In genomic region chr22:18000441-18001039, GRCh38 we compare ENCODE assay signal across 8 cellular contexts. TPM values are rescaled to one million over a fixed set of nuclear protein-coding genes. Genes with fewer than 3 reads are reported as not detected.
DNase-seq lines count a peak whose midpoint lies in the region; ATAC-seq and TF ChIP-seq lines count a peak whose summit lies in the region.

No MANE protein-coding gene starts in this region.

- ATAC-seq in GM18861 (IDR thresholded peaks at IDR 0.05; ENCODE audit: unreplicated experiment) (no peak), HG02840 (IDR thresholded peaks at IDR 0.05; ENCODE audit: low FRiP score, unreplicated experiment) (no peak)

- in situ Hi-C loops in GM13977 (cut with MboI; ENCODE audit: low pct_unique_long_range_greater_than_20kb, low sequenced_read_pairs, unreplicated experiment) = no loop called here

- H3K9ac ChIP-seq in SK-N-MC (ENCODE audit: insufficient read length) (peak overlapping the region; percentile 91), stomach smooth muscle (ENCODE audit: low read length in 2 of 2) (peak overlapping the region; percentile 62 to 65)

- H3K36me3 ChIP-seq in SK-N-MC (ENCODE audit: insufficient read depth, low read length) (no peaks in the 10 kb centered on the region), stomach smooth muscle (ENCODE audit: control insufficient read depth in 2 of 2, insufficient read depth in 2 of 2, low read length in 2 of 2) (no peaks in the 10 kb centered on the region)

- TF ChIP-seq CTCF in GM13977 (IDR thresholded peaks at IDR 0.05; ENCODE audit: extremely low read depth, insufficient read depth, missing control alignments) (no peak), cardiac fibroblast (IDR thresholded peaks at IDR 0.05; ENCODE audit: low read depth, low read length) (no peak), lower leg skin (IDR thresholded peaks at IDR 0.05) (no peak)

- H3K9me3 ChIP-seq in SK-N-MC (ENCODE audit: low read depth, low read length) (no peaks in the 10 kb centered on the region), stomach smooth muscle (ENCODE audit: control insufficient read depth in 2 of 2, low read length in 2 of 2) (no peaks in the 10 kb centered on the region)

- peaks cover 30% of the 10 kb centered on the region for H3K4me1 ChIP-seq in stomach smooth muscle (ENCODE audit: control insufficient read depth, insufficient read depth, low read length)

- intact Hi-C loops in lower leg skin (cut with DNase I; ENCODE audit: low total_unique reads) = no loop called here

- WGBS in lower leg skin, 2 donors = 0 to 5% methylated on average over 12 to 30 of the region's 52 CpGs

- no peak overlapping the region for H3K27ac ChIP-seq in SK-N-MC
- H3K27ac ChIP-seq in stomach smooth muscle (ENCODE audit: low read length) = peak overlapping the region; percentile 92

- H3K4me3 ChIP-seq in SK-N-MC (peak overlapping the region; percentile 96), cardiac fibroblast (replicated peaks in 1 of 2; ENCODE audit: low read depth in 2 of 2, low read length in 2 of 2) (peak overlapping the region; percentile 66 to 88), lower leg skin (ENCODE audit: low read depth, poor library complexity, severe bottlenecking) (peak overlapping the region; percentile 58), stomach smooth muscle (ENCODE audit: low read length in 2 of 2) (peak overlapping the region; percentile 68 to 83)

- no peaks in the 10 kb centered on the region for H3K27me3 ChIP-seq in stomach smooth muscle (ENCODE audit: control insufficient read depth in 1 of 2, insufficient read depth in 2 of 2, low read length in 2 of 2)

- TF ChIP-seq POLR2A in lower leg skin (IDR thresholded peaks at IDR 0.05) = no peak

- DNase-seq in GM13977 (ENCODE audit: low spot score) (peak; percentile 30), SK-N-MC (ENCODE audit: low read depth, low spot score) (no peak), cardiac fibroblast (ENCODE audit: low read depth in 2 of 2) (peak; percentile 22 to 33), lower leg skin (ENCODE audit: low spot score in 2 of 2) (no peak), NK-92 (lab: John Stamatoyannopoulos, UW; ENCODE audit: unreplicated experiment) (no peak)

RNA-seq across cellular contexts. Expression of gene MICAL3, which starts 23.8 kb away (rescaled TPM):
- 10 to 100 TPM; 24.3 to 29.7 (median 28.2) TPM for total RNA-seq in lower leg skin

Comparison
In these comparisons a context has a peak if more than half of its experiments do, and no peak if none do; other contexts are left out.
1. DNase-seq: peak in GM13977 (single experiment) and cardiac fibroblast (2 of 2); none in SK-N-MC (single experiment), lower leg skin (0 of 2) and NK-92 (single experiment).
2. Peak in every context shown above with its lines, with median percentiles within 50 percentile points of each other: H3K4me3 ChIP-seq.